Comparison of ENCODE assay signal across 14 cellular contexts in the genomic region with DNA sequence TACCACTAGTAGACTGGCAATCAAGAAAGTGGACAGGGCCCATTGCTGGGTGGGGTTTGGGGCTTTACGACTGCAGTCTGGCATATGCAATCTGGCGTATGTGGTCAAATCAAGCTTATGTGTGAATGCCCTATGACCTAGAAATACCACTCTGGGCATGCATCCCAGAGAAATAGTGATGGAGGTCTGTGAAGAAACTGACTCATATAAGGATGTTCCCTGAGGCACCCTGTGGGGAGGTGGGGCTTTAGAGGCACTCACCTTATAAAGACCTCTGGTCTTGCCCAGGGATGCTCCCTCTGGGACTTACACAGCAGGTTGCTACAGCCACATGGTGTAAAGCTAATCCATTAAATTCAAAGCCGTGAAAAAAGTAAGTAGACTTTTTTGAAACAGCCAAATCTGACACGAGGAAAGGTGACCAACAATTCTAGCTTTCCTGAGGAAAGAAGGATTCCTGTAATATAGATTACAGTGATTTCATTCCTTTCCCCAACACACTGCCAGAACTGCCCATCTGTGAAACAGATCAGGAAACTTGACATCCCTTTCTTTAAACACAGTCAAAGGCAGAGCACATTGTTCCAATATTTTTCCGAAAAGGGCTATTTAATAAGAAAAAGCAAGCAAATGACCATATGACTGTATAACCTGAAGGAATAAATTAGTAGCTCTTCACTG. TPM values are rescaled to one million over a fixed set of nuclear protein-coding genes. Genes with fewer than 3 reads are reported as not detected.
DNase-seq lines count a peak whose midpoint lies in the region; ATAC-seq and TF ChIP-seq lines count a peak whose summit lies in the region.
"Had no signal": no experiment of that assay in that cellular context is flagged by ENCODE, and none has a peak within 500 bp of the region (broad histone marks: within the 10 kb centered on the region; RNA-seq: fewer than 3 reads in every experiment).

No MANE protein-coding gene starts in this region.

- H3K36me3 Mint-ChIP-seq in mesothelial cell of epicardium = peaks cover 18% of the 10 kb centered on the region
- peaks cover 17% of the 10 kb centered on the region for H3K36me3 Mint-ChIP-seq in activated CD8-positive, alpha-beta T cell treated with anti-CD3 and anti-CD28 coated beads, Interleukin-2, amount 10 ng/mL, durations not matched to agents 7 days and 5 days (ENCODE audit: low read depth)

- H3K4me1 ChIP-seq in RWPE2 (ENCODE audit: insufficient read depth, poor library complexity, severe bottlenecking) = peaks cover 25% of the 10 kb centered on the region

- peak; percentile 88 for DNase-seq in GM04504 (ENCODE audit: low read depth)
- DNase-seq in RWPE2 (ENCODE audit: low spot score) = peak; percentile 71
- DNase-seq in fibroblast of gingiva (ENCODE audit: low read depth) = peak; percentile 88
- DNase-seq in skeletal muscle cell (ENCODE audit: low read depth) = peak; percentile 96
- DNase-seq in AML-193 (lab: John Stamatoyannopoulos, UW) = no peak
- DNase-seq in mesothelial cell of epicardium (ENCODE audit: low spot score in 2 of 2, unreplicated experiment in 2 of 2) = no peak
- no peak for DNase-seq in activated CD8-positive, alpha-beta T cell treated with anti-CD3 and anti-CD28 coated beads, Interleukin-2, amount 10 ng/mL, durations not matched to agents 7 days and 5 days
- no peak for DNase-seq in NCI-H345 treated with DMSO at 0.1 percent for 48 hours (lab: John Stamatoyannopoulos, UW; ENCODE audit: unreplicated experiment)
- DNase-seq: activated CD4-positive, CD25-positive, alpha-beta regulatory T cell; activated effector memory CD4-positive, alpha-beta T cell treated with Interleukin-2 at 50 U/mL for 16 hours; DMS79; OCI-M1; uterus had no signal

- TF ChIP-seq CTCF in RWPE2 (IDR thresholded peaks at IDR 0.05; ENCODE audit: poor library complexity, severe bottlenecking) (no peak), mesothelial cell of epicardium (IDR thresholded peaks at IDR 0.05; ENCODE audit: unreplicated experiment) (no peak)

- H3K4me1 Mint-ChIP-seq in mesothelial cell of epicardium = peaks cover 18% of the 10 kb centered on the region
- peaks cover 12% of the 10 kb centered on the region for H3K4me1 Mint-ChIP-seq in activated CD8-positive, alpha-beta T cell treated with anti-CD3 and anti-CD28 coated beads, Interleukin-2, amount 10 ng/mL, durations not matched to agents 7 days and 5 days (ENCODE audit: low read depth)

- ATAC-seq in RWPE2 (ENCODE audit: low read depth) = peak; percentile 86
- no peak for ATAC-seq in activated CD8-positive, alpha-beta T cell treated with anti-CD3 and anti-CD28 coated beads, Interleukin-2, amount 10 ng/mL, durations not matched to agents 7 days and 5 days

- POLR2A ChIA-PET in activated CD8-positive, alpha-beta T cell treated with anti-CD3 and anti-CD28 coated beads, Interleukin-2, amount 10 ng/mL, durations not matched to agents 7 days and 5 days (lab: Charles Lee) = no interaction called here

- H3K27ac Mint-ChIP-seq in mesothelial cell of epicardium = no peak overlapping the region
- no peak overlapping the region for H3K27ac Mint-ChIP-seq in activated CD8-positive, alpha-beta T cell treated with anti-CD3 and anti-CD28 coated beads, Interleukin-2, amount 10 ng/mL, durations not matched to agents 7 days and 5 days

- H3K4me3 Mint-ChIP-seq in mesothelial cell of epicardium = no peak overlapping the region
- H3K4me3 Mint-ChIP-seq in activated CD8-positive, alpha-beta T cell treated with anti-CD3 and anti-CD28 coated beads, Interleukin-2, amount 10 ng/mL, durations not matched to agents 7 days and 5 days = no peak overlapping the region

- H3K27ac ChIP-seq in RWPE2 (ENCODE audit: poor library complexity, severe bottlenecking) = no peak overlapping the region

- H3K9me3 Mint-ChIP-seq in mesothelial cell of epicardium = no peaks in the 10 kb centered on the region
- H3K9me3 Mint-ChIP-seq in activated CD8-positive, alpha-beta T cell treated with anti-CD3 and anti-CD28 coated beads, Interleukin-2, amount 10 ng/mL, durations not matched to agents 7 days and 5 days (ENCODE audit: insufficient read depth) = no peaks in the 10 kb centered on the region

- H3K27me3 Mint-ChIP-seq in mesothelial cell of epicardium (ENCODE audit: low read depth) = no peaks in the 10 kb centered on the region
- H3K27me3 Mint-ChIP-seq in activated CD8-positive, alpha-beta T cell treated with anti-CD3 and anti-CD28 coated beads, Interleukin-2, amount 10 ng/mL, durations not matched to agents 7 days and 5 days (ENCODE audit: low read depth) = no peaks in the 10 kb centered on the region

- no peaks in the 10 kb centered on the region for H3K9me3 ChIP-seq in RWPE2 (ENCODE audit: severe bottlenecking)
- H3K9me3 ChIP-seq: HAP-1, uterus had no signal

- CTCF ChIA-PET in activated CD8-positive, alpha-beta T cell treated with anti-CD3 and anti-CD28 coated beads, Interleukin-2, amount 10 ng/mL, durations not matched to agents 7 days and 5 days (lab: Charles Lee) = interaction anchor here (1.2 to 3.7 kb wide), 3 partner anchors 9 to 76 kb away, joined by 4 to 24 read pairs (median 6); partner anchors contain the start of gene GFM1

- no peaks in the 10 kb centered on the region for H3K36me3 ChIP-seq in RWPE2 (ENCODE audit: low read depth)
- H3K36me3 ChIP-seq: HAP-1, uterus had no signal

- no peak overlapping the region for H3K4me3 ChIP-seq in RWPE2 (ENCODE audit: severe bottlenecking)
- no peak overlapping the region for H3K4me3 ChIP-seq in skeletal muscle cell (ENCODE audit: low read depth, low read length)
- H3K4me3 ChIP-seq: HAP-1, uterus had no signal

- H3K27me3 ChIP-seq in RWPE2 (ENCODE audit: insufficient read depth, poor library complexity, severe bottlenecking) = no peaks in the 10 kb centered on the region
- H3K27me3 ChIP-seq: uterus had no signal

RNA-seq across cellular contexts. Expression of gene RARRES1, which starts 13.6 kb away (rescaled TPM):
- total RNA-seq in mesothelial cell of epicardium = 48.9 to 53.0 TPM (median 51.9 TPM) in 3 replicates
- not detected for total RNA-seq in activated CD8-positive, alpha-beta T cell treated with anti-CD3 and anti-CD28 coated beads, Interleukin-2, amount 10 ng/mL, durations not matched to agents 7 days and 5 days

RNA-seq across cellular contexts. Expression of gene LXN, which starts 46.2 kb away (rescaled TPM):
- 42.6 to 46.7 TPM (median 46.7 TPM) in 3 replicates for total RNA-seq in mesothelial cell of epicardium
- total RNA-seq in activated CD8-positive, alpha-beta T cell treated with anti-CD3 and anti-CD28 coated beads, Interleukin-2, amount 10 ng/mL, durations not matched to agents 7 days and 5 days = 1 to 10 TPM; 8.7 to 9.4 TPM

Comparison
In these comparisons a context has a peak if more than half of its experiments do, and no peak if none do; other contexts are left out.
1. DNase-seq: peak in GM04504 (single experiment), RWPE2 (single experiment), fibroblast of gingiva (single experiment) and skeletal muscle cell (single experiment); none in AML-193 (0 of 2), mesothelial cell of epicardium (0 of 2), activated CD8-positive, alpha-beta T cell treated with anti-CD3 and anti-CD28 coated beads, Interleukin-2, amount 10 ng/mL, durations not matched to agents 7 days and 5 days (single experiment) and NCI-H345 treated with DMSO at 0.1 percent for 48 hours (single experiment).
2. RNA of gene RARRES1, which starts 13.6 kb away (total RNA-seq): 48.9 to 53.0 TPM in mesothelial cell of epicardium; not detected in activated CD8-positive, alpha-beta T cell treated with anti-CD3 and anti-CD28 coated beads, Interleukin-2, amount 10 ng/mL, durations not matched to agents 7 days and 5 days; every median in the first group is over 10 times any median in the second.